8 cellular contexts compared by ENCODE assay signal in the genomic region with DNA sequence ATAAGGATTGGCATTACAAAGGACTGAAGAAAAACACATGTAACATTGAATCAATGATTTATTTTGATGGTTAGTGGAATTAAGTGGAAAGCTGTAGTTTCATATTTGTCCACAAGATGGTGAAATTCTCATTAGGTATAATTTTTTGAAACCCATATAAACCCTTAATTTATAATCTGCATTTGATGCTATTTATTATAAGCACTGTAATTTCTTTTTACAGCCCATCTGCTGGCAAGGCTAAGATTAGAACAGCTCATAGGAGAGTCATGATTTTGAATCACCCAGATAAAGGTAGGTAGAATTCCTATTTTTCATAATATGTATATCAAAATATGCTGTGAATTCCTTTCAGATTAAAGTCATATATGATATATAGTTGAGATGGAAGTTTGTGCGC.
DNase-seq lines count a peak whose midpoint lies in the region; ATAC-seq and TF ChIP-seq lines count a peak whose summit lies in the region.

No MANE protein-coding gene starts in this region.

- H3K36me3 Mint-ChIP-seq in immature natural killer cell = peaks cover 8 to 13% (median 9%) of the 10 kb centered on the region in 3 donors

- H3K4me1 Mint-ChIP-seq in immature natural killer cell = peaks cover 12 to 20% of the 10 kb centered on the region in 2 donors

- no peaks in the 10 kb centered on the region for H3K9me3 ChIP-seq in BE2C
- H3K9me3 ChIP-seq in effector memory CD4-positive, alpha-beta T cell (ENCODE audit: control insufficient read depth, low read length) = no peaks in the 10 kb centered on the region

- no peak overlapping the region for H3K27ac Mint-ChIP-seq in immature natural killer cell

- H3K4me1 ChIP-seq in BE2C = peaks cover 2% of the 10 kb centered on the region; the same call in 1 of the 2 replicates
- no peaks in the 10 kb centered on the region for H3K4me1 ChIP-seq in effector memory CD4-positive, alpha-beta T cell (ENCODE audit: control insufficient read depth, insufficient read depth, low read length, poor library complexity, severe bottlenecking)

- H3K27me3 ChIP-seq in BE2C (no peaks in the 10 kb centered on the region), HL-60 (ENCODE audit: insufficient read depth, poor library complexity, severe bottlenecking) (no peaks in the 10 kb centered on the region)
- no peaks in the 10 kb centered on the region for H3K27me3 ChIP-seq in effector memory CD4-positive, alpha-beta T cell (replicated peaks; ENCODE audit: control insufficient read depth, insufficient read depth, low read length, poor library complexity, severe bottlenecking)

- TF ChIP-seq CTCF in BE2C (IDR thresholded peaks at IDR 0.05; ENCODE audit: low read depth, low read length) (peak; percentile 47; the same call in 1 of the 2 replicates), HL-60 (IDR thresholded peaks at IDR 0.05; ENCODE audit: insufficient read depth, low read length) (peak; percentile 17)

- DNase-seq in BE2C = no peak
- DNase-seq in HL-60 (ENCODE audit: low read depth in 1 of 2, low spot score in 1 of 2) = no peak
- peak; percentile 22 for DNase-seq in SW480 (ENCODE audit: low spot score)
- peak; percentile 3 to 25 (median 17) for DNase-seq in immature natural killer cell
- no peak for DNase-seq in activated CD4-positive, alpha-beta T cell treated with anti-CD3 and anti-CD28 coated beads, Interleukin-2, amount 50 U/mL, for 48 hours
- no peak for DNase-seq in effector memory CD4-positive, alpha-beta T cell

- H3K4me3 ChIP-seq in BE2C (ENCODE audit: low read depth, low read length) (no peak overlapping the region), HL-60 (replicated peaks; ENCODE audit: insufficient read depth, low read length) (no peak overlapping the region)
- no peak overlapping the region for H3K4me3 ChIP-seq in effector memory CD4-positive, alpha-beta T cell (ENCODE audit: insufficient read depth, low read depth, low read length, poor library complexity, severe bottlenecking)

- peaks cover 0 to 2% (median 0%) of the 10 kb centered on the region in 3 donors for H3K27me3 Mint-ChIP-seq in immature natural killer cell (ENCODE audit: low read depth in 3 of 3)

- ATAC-seq in esophagus mucosa = no peak
- no peak for ATAC-seq in GM21723 (IDR thresholded peaks at IDR 0.05; ENCODE audit: unreplicated experiment)

- H3K27ac ChIP-seq in HL-60 (replicated peaks) = no peak overlapping the region
- no peak overlapping the region for H3K27ac ChIP-seq in effector memory CD4-positive, alpha-beta T cell (ENCODE audit: insufficient read depth, low read length, poor library complexity, severe bottlenecking)

- no peaks in the 10 kb centered on the region for H3K9me3 Mint-ChIP-seq in immature natural killer cell

- H3K36me3 ChIP-seq in BE2C = no peaks in the 10 kb centered on the region
- no peaks in the 10 kb centered on the region for H3K36me3 ChIP-seq in effector memory CD4-positive, alpha-beta T cell (ENCODE audit: control insufficient read depth, insufficient read depth, low read length)

- H3K4me3 Mint-ChIP-seq in immature natural killer cell = no peak overlapping the region

Comparison
In these comparisons a context has a peak if more than half of its experiments do, and no peak if none do; other contexts are left out.
1. DNase-seq: peak in SW480 (single experiment) and immature natural killer cell (3 of 3); none in BE2C (single experiment), HL-60 (0 of 2), activated CD4-positive, alpha-beta T cell treated with anti-CD3 and anti-CD28 coated beads, Interleukin-2, amount 50 U/mL, for 48 hours (0 of 2) and effector memory CD4-positive, alpha-beta T cell (0 of 3).